Comparison of ENCODE assay signal across 1 cellular context in the genomic region with DNA sequence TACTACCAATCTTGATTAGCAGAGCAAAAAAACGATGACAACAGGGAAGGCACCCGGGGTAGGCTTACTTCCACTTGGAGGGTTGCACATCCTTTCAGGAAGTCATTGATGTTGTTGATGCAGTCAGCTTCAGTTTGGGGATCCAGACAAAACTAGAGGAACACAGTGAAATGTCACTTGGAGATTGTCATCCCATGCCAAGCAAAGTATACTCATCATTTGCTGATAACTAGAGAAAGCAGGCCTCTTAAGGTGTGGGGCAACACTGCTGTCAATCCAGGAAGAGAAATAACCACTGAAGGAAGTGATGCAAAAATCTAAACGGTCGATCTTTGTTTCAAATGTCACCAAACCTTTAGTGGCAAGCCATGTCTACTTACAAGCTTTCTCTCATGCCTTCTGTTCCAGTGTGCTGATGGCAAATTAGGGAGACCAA.
TF ChIP-seq lines count a peak whose summit lies in the region.

No MANE protein-coding gene starts in this region.

TF ChIP-seq in HepG2, 621 proteins besides CTCF, POLR2A, EP300 and RAD21 (continued from another document):
- TF ChIP-seq, protein P1, sequence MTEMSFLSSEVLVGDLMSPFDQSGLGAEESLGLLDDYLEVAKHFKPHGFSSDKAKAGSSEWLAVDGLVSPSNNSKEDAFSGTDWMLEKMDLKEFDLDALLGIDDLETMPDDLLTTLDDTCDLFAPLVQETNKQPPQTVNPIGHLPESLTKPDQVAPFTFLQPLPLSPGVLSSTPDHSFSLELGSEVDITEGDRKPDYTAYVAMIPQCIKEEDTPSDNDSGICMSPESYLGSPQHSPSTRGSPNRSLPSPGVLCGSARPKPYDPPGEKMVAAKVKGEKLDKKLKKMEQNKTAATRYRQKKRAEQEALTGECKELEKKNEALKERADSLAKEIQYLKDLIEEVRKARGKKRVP (CRISPR knock-in tag; IDR thresholded peaks at IDR 0.05), result no peak
- TF ChIP-seq TOE1 (CRISPR knock-in tag; IDR thresholded peaks at IDR 0.05), result no peak
- TF ChIP-seq, protein P2, sequence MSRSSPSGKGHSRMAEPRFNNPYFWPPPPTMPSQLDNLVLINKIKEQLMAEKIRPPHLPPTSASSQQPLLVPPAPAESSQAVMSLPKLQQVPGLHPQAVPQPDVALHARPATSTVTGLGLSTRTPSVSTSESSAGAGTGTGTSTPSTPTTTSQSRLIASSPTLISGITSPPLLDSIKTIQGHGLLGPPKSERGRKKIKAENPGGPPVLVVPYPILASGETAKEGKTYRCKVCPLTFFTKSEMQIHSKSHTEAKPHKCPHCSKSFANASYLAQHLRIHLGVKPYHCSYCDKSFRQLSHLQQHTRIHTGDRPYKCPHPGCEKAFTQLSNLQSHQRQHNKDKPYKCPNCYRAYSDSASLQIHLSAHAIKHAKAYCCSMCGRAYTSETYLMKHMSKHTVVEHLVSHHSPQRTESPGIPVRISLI (CRISPR knock-in tag; IDR thresholded peaks at IDR 0.05; ENCODE audit: borderline replicate concordance), result no peak
